In genomic region chr17:50863221-50863843, GRCh38 we compare ENCODE assay signal across 8 cellular contexts. TPM values are rescaled to one million over a fixed set of nuclear protein-coding genes. Genes with fewer than 3 reads are reported as not detected.
DNase-seq lines count a peak whose midpoint lies in the region; TF ChIP-seq lines count a peak whose summit lies in the region.

No MANE protein-coding gene starts in this region.

- H3K27ac Mint-ChIP-seq in endodermal cell, result no peak overlapping the region

- H3K9me3 Mint-ChIP-seq in endodermal cell, result no peaks in the 10 kb centered on the region

- H3K4me1 Mint-ChIP-seq in endodermal cell, result peaks cover 19% of the 10 kb centered on the region

- no peak for TF ChIP-seq POLR2A in vagina (IDR thresholded peaks at IDR 0.05)

- no peak overlapping the region for H3K27ac ChIP-seq in endodermal cell (ENCODE audit: low read depth, low read length)
- peak overlapping the region; percentile 100 for H3K27ac ChIP-seq in vagina

- H3K9ac ChIP-seq in endodermal cell (ENCODE audit: extremely low read depth, low read length, poor library complexity, severe bottlenecking), result no peak overlapping the region

- intact Hi-C loops in vagina (cut with DNase I), result no loop called here

- H3K36me3 Mint-ChIP-seq in endodermal cell (ENCODE audit: low read depth), result peaks cover 16% of the 10 kb centered on the region

- H3K9me3 ChIP-seq in endodermal cell (ENCODE audit: control insufficient read depth, low read length) (no peaks in the 10 kb centered on the region), vagina (no peaks in the 10 kb centered on the region)

- in situ Hi-C loops in GM13977 (cut with MboI; ENCODE audit: low pct_unique_long_range_greater_than_20kb, low sequenced_read_pairs, unreplicated experiment), result loop anchor here (5.0 kb wide), 1 partner anchor 94 kb away; no protein-coding TSS in a partner anchor

- H3K27me3 ChIP-seq in endodermal cell (ENCODE audit: control insufficient read depth, insufficient read depth, low read length, poor library complexity, severe bottlenecking) (no peaks in the 10 kb centered on the region), vagina (no peaks in the 10 kb centered on the region)

- peak overlapping the region; percentile 94 for H3K4me3 Mint-ChIP-seq in endodermal cell

- TF ChIP-seq CTCF in AG09319 (IDR thresholded peaks at IDR 0.05; ENCODE audit: low read depth, low read length) (peak; percentile 48), GM13977 (IDR thresholded peaks at IDR 0.05; ENCODE audit: extremely low read depth, insufficient read depth, missing control alignments) (peak; percentile 59), endodermal cell (conservative IDR thresholded peaks at IDR 0.05) (peak; percentile 83), vagina (IDR thresholded peaks at IDR 0.05) (peak in 1 of 3 experiments; percentile 34)

- WGBS in endodermal cell (ENCODE audit: insufficient coverage in 1 of 2, insufficient read length in 1 of 2), 2 experiments, result 86 to 95% methylated on average over 7 to 11 of the region's 11 CpGs

- H3K4me1 ChIP-seq in endodermal cell (ENCODE audit: control insufficient read depth, insufficient read depth, low read length), result no peaks in the 10 kb centered on the region
- peaks cover 44% of the 10 kb centered on the region for H3K4me1 ChIP-seq in vagina

- H3K4me3 ChIP-seq in endodermal cell (ENCODE audit: low read length) (peak overlapping the region; percentile 96), vagina (peak overlapping the region; percentile 1 to 82)

- no peaks in the 10 kb centered on the region for H3K27me3 Mint-ChIP-seq in endodermal cell (ENCODE audit: insufficient read depth)

- no peak for DNase-seq in AG09319 (ENCODE audit: extremely low read depth, low read depth)
- DNase-seq in GM13977 (ENCODE audit: low spot score), result no peak
- DNase-seq in T-helper 1 cell, result peak in 3 of 5 donors; percentile 16 to 52 (median 19)
- DNase-seq in endodermal cell, result peak; percentile 91
- DNase-seq in myocyte (ENCODE audit: low read depth), result peak; percentile 63
- no peak for DNase-seq in vagina (ENCODE audit: extremely low spot score in 2 of 2)
- no peak for DNase-seq in NCI-H1105 treated with DMSO at 0.1 percent for 48 hours (lab: John Stamatoyannopoulos, UW)
- no peak for DNase-seq in DMS114 treated with DMSO at 0.1 percent for 48 hours (lab: John Stamatoyannopoulos, UW; ENCODE audit: unreplicated experiment)

- H3K36me3 ChIP-seq in endodermal cell (ENCODE audit: control insufficient read depth, insufficient read depth, low read length), result peaks cover 29% of the 10 kb centered on the region
- peaks cover 0 to 15% of the 10 kb centered on the region in 2 donors for H3K36me3 ChIP-seq in vagina

RNA-seq across cellular contexts. Expression of gene TOB1, which starts 2.8 kb away (rescaled TPM):
- total RNA-seq in endodermal cell, result 10 to 100 TPM; 35.5 to 36.3 TPM
- polyA plus RNA-seq in endodermal cell (2013, experiment 1 of 2), result 45.3 TPM
- 45.3 TPM for polyA plus RNA-seq in endodermal cell (2013, experiment 2 of 2)
- 23.9 and 26.3 TPM in 2 replicates for total RNA-seq in myocyte
- polyA plus RNA-seq in myocyte (2012), result 32.4 TPM
- 74.4 TPM for total RNA-seq in vagina

RNA-seq across cellular contexts. Expression of gene WFIKKN2, which starts 27.9 kb away (rescaled TPM):
- under 1 TPM; 0.29 to 0.35 TPM for total RNA-seq in endodermal cell
- polyA plus RNA-seq in endodermal cell (2013, experiment 1 of 2), result 0.25 TPM
- polyA plus RNA-seq in endodermal cell (2013, experiment 2 of 2), result 0.29 TPM
- 0.26 and 0.43 TPM in 2 replicates for total RNA-seq in myocyte
- polyA plus RNA-seq in myocyte (2012), result 0.32 TPM
- total RNA-seq in vagina, result 0.49 TPM

Comparison
In these comparisons a context has a peak if more than half of its experiments do, and no peak if none do; other contexts are left out.
1. DNase-seq: peak in T-helper 1 cell (3 of 5), endodermal cell (single experiment) and myocyte (single experiment); none in AG09319 (single experiment), GM13977 (single experiment), vagina (0 of 2), NCI-H1105 treated with DMSO at 0.1 percent for 48 hours (single experiment) and DMS114 treated with DMSO at 0.1 percent for 48 hours (single experiment).